In the genomic region with DNA sequence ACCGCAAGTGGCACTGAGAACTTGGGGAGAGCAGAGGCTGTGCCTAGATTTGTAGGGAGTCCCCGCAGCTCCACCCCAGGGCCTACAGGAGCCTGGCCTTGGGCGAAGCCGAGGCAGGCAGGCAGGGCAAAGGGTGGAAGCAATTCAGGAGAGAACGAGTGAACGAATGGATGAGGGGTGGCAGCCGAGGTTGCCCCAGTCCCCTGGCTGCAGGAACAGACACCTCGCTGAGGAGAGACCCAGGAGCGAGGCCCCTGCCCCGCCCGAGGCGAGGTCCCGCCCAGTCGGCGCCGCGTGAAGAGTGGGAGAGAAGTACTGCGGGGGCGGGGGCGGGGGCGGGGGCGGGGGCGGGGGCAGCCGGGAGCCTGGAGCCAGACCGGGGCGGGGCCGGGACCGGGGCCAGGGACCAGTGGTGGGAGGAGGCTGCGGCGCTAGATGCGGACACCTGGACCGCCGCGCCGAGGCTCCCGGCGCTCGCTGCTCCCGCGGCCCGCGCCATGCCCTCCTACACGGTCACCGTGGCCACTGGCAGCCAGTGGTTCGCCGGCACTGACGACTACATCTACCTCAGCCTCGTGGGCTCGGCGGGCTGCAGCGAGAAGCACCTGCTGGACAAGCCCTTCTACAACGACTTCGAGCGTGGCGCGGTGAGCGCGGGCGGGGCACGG, we compare ENCODE assay signal across 7 cellular contexts. TPM values are rescaled to one million over a fixed set of nuclear protein-coding genes. Genes with fewer than 3 reads are reported as not detected.
DNase-seq lines count a peak whose midpoint lies in the region; ATAC-seq and TF ChIP-seq lines count a peak whose summit lies in the region.

A gene (plus strand): TSS at position 434 of the 668 bp plus-strand sequence. CDS start 64 bp downstream, at position 498.

- peaks cover 36% of the 10 kb centered on the region for H3K4me1 Mint-ChIP-seq in T-helper 1 cell treated with Interleukin-12 subunit alpha and Interleukin-12 subunit beta and Interleukin-4 antibody, amounts not matched to agents 30 μg/mL and 1 μg/mL, for 36 hours (ENCODE audit: low read depth)

- H3K27ac ChIP-seq in duodenal mucosa (ENCODE audit: low read depth, low read length) (no peak within 1 kb of the TSS), mesodermal cell (ENCODE audit: low read depth, low read length, severe bottlenecking) (no peak within 1 kb of the TSS), upper lobe of left lung (peak within 1 kb of the TSS; percentile 70 to 90 (median 81))

- peak in 2 of 4 donors; percentile 6 to 84 for TF ChIP-seq POLR2A in upper lobe of left lung (IDR thresholded peaks at IDR 0.05)

- peak within 1 kb of the TSS; percentile 6 to 34 for H3K9ac ChIP-seq in duodenal mucosa (ENCODE audit: low read depth in 1 of 2, low read length in 2 of 2)

- peaks cover 9% of the 10 kb centered on the region for H3K36me3 Mint-ChIP-seq in T-helper 1 cell treated with Interleukin-12 subunit alpha and Interleukin-12 subunit beta and Interleukin-4 antibody, amounts not matched to agents 30 μg/mL and 1 μg/mL, for 36 hours (ENCODE audit: low read depth)

- H3K27me3 ChIP-seq in duodenal mucosa (ENCODE audit: control insufficient read depth in 1 of 2, insufficient read depth in 2 of 2, low read length in 2 of 2) (peaks cover 20 to 24% of the 10 kb centered on the region in 2 donors), upper lobe of left lung (peaks cover 0 to 7% (median 3%) of the 10 kb centered on the region in 4 donors)

- H3K4me1 ChIP-seq in duodenal mucosa (ENCODE audit: control insufficient read depth in 1 of 2, insufficient read depth in 2 of 2, low read length in 2 of 2), result peaks cover 11 to 22% of the 10 kb centered on the region in 2 donors
- no peaks in the 10 kb centered on the region for H3K4me1 ChIP-seq in mesodermal cell (ENCODE audit: control insufficient read depth, insufficient read depth, low read length, poor library complexity, severe bottlenecking)
- H3K4me1 ChIP-seq in upper lobe of left lung, result peaks cover 12 to 23% (median 19%) of the 10 kb centered on the region in 4 donors

- H3K36me3 ChIP-seq in duodenal mucosa (ENCODE audit: control insufficient read depth in 1 of 2, insufficient read depth in 2 of 2, low read length in 2 of 2) (no peaks in the 10 kb centered on the region), mesodermal cell (ENCODE audit: control insufficient read depth, insufficient read depth, low read length) (no peaks in the 10 kb centered on the region), upper lobe of left lung (no peaks in the 10 kb centered on the region)

- H3K4me3 ChIP-seq in duodenal mucosa (ENCODE audit: low read depth in 1 of 2, low read length in 2 of 2), result peak within 1 kb of the TSS; percentile 65 to 67
- H3K4me3 ChIP-seq in mesodermal cell (ENCODE audit: extremely low read depth, insufficient read depth, low read length, poor library complexity, severe bottlenecking), result peak within 1 kb of the TSS; percentile 26
- H3K4me3 ChIP-seq in upper lobe of left lung, result peak within 1 kb of the TSS; percentile 10 to 62 (median 52)

- peak; percentile 55 for ATAC-seq in GM21723 (IDR thresholded peaks at IDR 0.05; ENCODE audit: unreplicated experiment)
- ATAC-seq in upper lobe of left lung (ENCODE audit: low FRiP score in 2 of 2), result peak; percentile 80 to 86

- no peak for TF ChIP-seq EP300 in upper lobe of left lung (IDR thresholded peaks at IDR 0.05)

- peaks cover 66% of the 10 kb centered on the region for H3K27me3 Mint-ChIP-seq in T-helper 1 cell treated with Interleukin-12 subunit alpha and Interleukin-12 subunit beta and Interleukin-4 antibody, amounts not matched to agents 30 μg/mL and 1 μg/mL, for 36 hours (ENCODE audit: low read depth)

- DNase-seq in GM13976 (ENCODE audit: low spot score), result peak; percentile 75
- peak; percentile 57 for DNase-seq in KBM-7
- peak; percentile 87 to 97 for DNase-seq in upper lobe of left lung

- peak within 1 kb of the TSS; percentile 88 for H3K4me3 Mint-ChIP-seq in T-helper 1 cell treated with Interleukin-12 subunit alpha and Interleukin-12 subunit beta and Interleukin-4 antibody, amounts not matched to agents 30 μg/mL and 1 μg/mL, for 36 hours

- H3K9me3 Mint-ChIP-seq in T-helper 1 cell treated with Interleukin-12 subunit alpha and Interleukin-12 subunit beta and Interleukin-4 antibody, amounts not matched to agents 30 μg/mL and 1 μg/mL, for 36 hours, result no peaks in the 10 kb centered on the region

- in situ Hi-C loops in GM13976 (cut with MboI; ENCODE audit: low sequenced_read_pairs, unreplicated experiment) (no loop called here), KBM-7 (cut with MboI; ENCODE audit: low pct_unique_long_range_greater_than_20kb, low sequenced_read_pairs) (no loop called here)

- peak within 1 kb of the TSS; percentile 71 for H3K27ac Mint-ChIP-seq in T-helper 1 cell treated with Interleukin-12 subunit alpha and Interleukin-12 subunit beta and Interleukin-4 antibody, amounts not matched to agents 30 μg/mL and 1 μg/mL, for 36 hours

- 1% methylated on average over 40 of the region's 60 CpGs for WGBS in mesodermal cell (ENCODE audit: insufficient coverage in 2 of 2), 2 experiments
- 1 to 2% methylated on average over 17 to 20 of the region's 60 CpGs for WGBS in upper lobe of left lung, 2 donors

- TF ChIP-seq CTCF in GM13976 (IDR thresholded peaks at IDR 0.05; ENCODE audit: borderline replicate concordance, control extremely low read depth, extremely low read depth, insufficient read depth, missing control alignments), result no peak
- TF ChIP-seq CTCF in upper lobe of left lung (IDR thresholded peaks at IDR 0.05), result no peak

- no peaks in the 10 kb centered on the region for H3K9me3 ChIP-seq in duodenal mucosa (ENCODE audit: control insufficient read depth in 1 of 2, low read length in 2 of 2)
- H3K9me3 ChIP-seq in mesodermal cell (ENCODE audit: control insufficient read depth, low read length), result no peaks in the 10 kb centered on the region
- H3K9me3 ChIP-seq in upper lobe of left lung, result no peaks in the 10 kb centered on the region

RNA-seq across cellular contexts. Expression of the gene that starts here (rescaled TPM):
- polyA plus RNA-seq in mesodermal cell (2013, experiment 1 of 2), result 0.66 TPM
- 0.35 TPM for polyA plus RNA-seq in mesodermal cell (2013, experiment 2 of 2)
- total RNA-seq in upper lobe of left lung, result 100 to 1,000 TPM; 113 to 686 (median 280) TPM

Comparison
In these comparisons a context has a peak if more than half of its experiments do, and no peak if none do; other contexts are left out.
1. H3K27ac ChIP-seq: peak in upper lobe of left lung (4 of 4); none in duodenal mucosa (single experiment) and mesodermal cell (single experiment).
2. Peak in every context shown above with its lines, with median percentiles within 50 percentile points of each other: DNase-seq and H3K4me3 ChIP-seq.